Comparison of ENCODE assay signal across 10 cellular contexts in genomic region chr15:56207092-56207491, GRCh38. TPM values are rescaled to one million over a fixed set of nuclear protein-coding genes. Genes with fewer than 3 reads are reported as not detected.
A peak's percentile ranks its signal among the peaks of the same experiment; 100 is the strongest.
DNase-seq lines count a peak whose midpoint lies in the region; ATAC-seq and TF ChIP-seq lines count a peak whose summit lies in the region.
"Had no signal": no experiment of that assay in that cellular context is flagged by ENCODE, and none has a peak within 500 bp of the region (broad histone marks: within the 10 kb centered on the region; RNA-seq: fewer than 3 reads in every experiment).

No MANE protein-coding gene starts in this region.

- H3K27me3 ChIP-seq in vagina (no peaks in the 10 kb centered on the region), gastrocnemius medialis (no peaks in the 10 kb centered on the region)

- H3K27ac ChIP-seq in vagina (no peak overlapping the region), gastrocnemius medialis (no peak overlapping the region)

- no peaks in the 10 kb centered on the region for H3K9me3 ChIP-seq in vagina
- no peaks in the 10 kb centered on the region for H3K9me3 ChIP-seq in gastrocnemius medialis

- intact Hi-C loops in vagina (cut with DNase I) (no loop called here), gastrocnemius medialis (cut with DNase I; ENCODE audit: low total_unique reads) (no loop called here)

- TF ChIP-seq POLR2A in vagina (IDR thresholded peaks at IDR 0.05) (no peak), gastrocnemius medialis (IDR thresholded peaks at IDR 0.05) (no peak)

- H3K27me3 Mint-ChIP-seq in activated T-cell treated with anti-CD3 and anti-CD28 coated beads, Interleukin-2, amount 50 U/mL, for 4 hours (ENCODE audit: low read depth) = no peaks in the 10 kb centered on the region
- no peaks in the 10 kb centered on the region for H3K27me3 Mint-ChIP-seq in stimulated activated naive B cell treated with anti-CD40 and anti-IgM and Interleukin-4, amounts not matched to agents 10 μg/mL and 1 μg/mL and 100 μg/mL, for 72 hours

- DNase-seq in activated T-cell treated with anti-CD3 and anti-CD28 coated beads, Interleukin-2, amount 50 U/mL, for 4 hours = no peak
- DNase-seq in activated T-cell treated with anti-CD3 and anti-CD28 coated beads, Interleukin-2, amount 50 U/mL, for 1 hour = no peak
- no peak for DNase-seq in stimulated activated naive B cell treated with anti-CD40 and anti-IgM and Interleukin-4, amounts not matched to agents 10 μg/mL and 1 μg/mL and 100 μg/mL, for 72 hours
- no peak for DNase-seq in vagina (ENCODE audit: extremely low spot score in 2 of 2)
- DNase-seq in gastrocnemius medialis = no peak
- no peak for DNase-seq in SW480 (ENCODE audit: low spot score)
- DNase-seq: effector memory CD4-positive, alpha-beta T cell; nucleus accumbens had no signal

- ATAC-seq in activated T-cell treated with anti-CD3 and anti-CD28 coated beads, Interleukin-2, amount 50 U/mL, for 4 hours = peak; percentile 48 to 53
- ATAC-seq in HG02610 (IDR thresholded peaks at IDR 0.05; ENCODE audit: unreplicated experiment) (peak; percentile 54), HG03521 (IDR thresholded peaks at IDR 0.05; ENCODE audit: unreplicated experiment) (peak; percentile 84), gastrocnemius medialis (no peak)
- peak; percentile 67 to 85 for ATAC-seq in stimulated activated naive B cell treated with anti-CD40 and anti-IgM and Interleukin-4, amounts not matched to agents 10 μg/mL and 1 μg/mL and 100 μg/mL, for 72 hours (replicated peaks)

- H3K4me1 Mint-ChIP-seq in activated T-cell treated with anti-CD3 and anti-CD28 coated beads, Interleukin-2, amount 50 U/mL, for 4 hours (ENCODE audit: low read depth) = peaks cover 80% of the 10 kb centered on the region
- peaks cover 52 to 81% of the 10 kb centered on the region in 2 donors for H3K4me1 Mint-ChIP-seq in stimulated activated naive B cell treated with anti-CD40 and anti-IgM and Interleukin-4, amounts not matched to agents 10 μg/mL and 1 μg/mL and 100 μg/mL, for 72 hours

- in situ Hi-C loops in gastrocnemius medialis (cut with MboI; ENCODE audit: low sequenced_read_pairs in 4 of 4) = no loop called here

- peaks cover 23% of the 10 kb centered on the region for H3K36me3 Mint-ChIP-seq in activated T-cell treated with anti-CD3 and anti-CD28 coated beads, Interleukin-2, amount 50 U/mL, for 4 hours (ENCODE audit: insufficient read depth)
- H3K36me3 Mint-ChIP-seq in stimulated activated naive B cell treated with anti-CD40 and anti-IgM and Interleukin-4, amounts not matched to agents 10 μg/mL and 1 μg/mL and 100 μg/mL, for 72 hours = peaks cover 19 to 37% of the 10 kb centered on the region in 2 donors

- H3K36me3 ChIP-seq in vagina (peaks cover 0 to 4% of the 10 kb centered on the region in 2 donors), gastrocnemius medialis (no peaks in the 10 kb centered on the region)

- no peak overlapping the region for H3K27ac Mint-ChIP-seq in stimulated activated naive B cell treated with anti-CD40 and anti-IgM and Interleukin-4, amounts not matched to agents 10 μg/mL and 1 μg/mL and 100 μg/mL, for 72 hours

- TF ChIP-seq CTCF in vagina (IDR thresholded peaks at IDR 0.05) (no peak), gastrocnemius medialis (IDR thresholded peaks at IDR 0.05 in 4 of 5, conservative IDR thresholded peaks at IDR 0.05 in 1 of 5) (no peak)

- H3K4me3 ChIP-seq in vagina (no peak overlapping the region), gastrocnemius medialis (no peak overlapping the region)

- no peak overlapping the region for H3K4me3 Mint-ChIP-seq in activated T-cell treated with anti-CD3 and anti-CD28 coated beads, Interleukin-2, amount 50 U/mL, for 4 hours
- H3K4me3 Mint-ChIP-seq in stimulated activated naive B cell treated with anti-CD40 and anti-IgM and Interleukin-4, amounts not matched to agents 10 μg/mL and 1 μg/mL and 100 μg/mL, for 72 hours = no peak overlapping the region

- H3K4me1 ChIP-seq in vagina = peaks cover 47% of the 10 kb centered on the region
- peaks cover 63 to 69% of the 10 kb centered on the region in 2 donors for H3K4me1 ChIP-seq in gastrocnemius medialis

- H3K9me3 Mint-ChIP-seq in activated T-cell treated with anti-CD3 and anti-CD28 coated beads, Interleukin-2, amount 50 U/mL, for 4 hours = peaks cover 19% of the 10 kb centered on the region
- H3K9me3 Mint-ChIP-seq in stimulated activated naive B cell treated with anti-CD40 and anti-IgM and Interleukin-4, amounts not matched to agents 10 μg/mL and 1 μg/mL and 100 μg/mL, for 72 hours = peaks cover 9 to 20% of the 10 kb centered on the region in 2 donors

RNA-seq across cellular contexts. Expression of gene RFX7, which starts 36.6 kb away (rescaled TPM):
- total RNA-seq in activated T-cell treated with anti-CD3 and anti-CD28 coated beads, Interleukin-2, amount 50 U/mL, for 4 hours = 10 to 100 TPM; 15.3 to 17.5 (median 17.3) TPM
- total RNA-seq in vagina (15.5 TPM), gastrocnemius medialis (10 to 100 TPM in 2 of 4 donors, 1 to 10 TPM in 2; 9.6 to 11.7 (median 10.7) TPM)

Comparison
In these comparisons a context has a peak if more than half of its experiments do, and no peak if none do; other contexts are left out.
1. ATAC-seq: peak in activated T-cell treated with anti-CD3 and anti-CD28 coated beads, Interleukin-2, amount 50 U/mL, for 4 hours (2 of 2), HG02610 (single experiment), HG03521 (single experiment) and stimulated activated naive B cell treated with anti-CD40 and anti-IgM and Interleukin-4, amounts not matched to agents 10 μg/mL and 1 μg/mL and 100 μg/mL, for 72 hours (2 of 2); none in gastrocnemius medialis (0 of 2).